8 cellular contexts compared by ENCODE assay signal in genomic region chr10:119489572-119490326, GRCh38. TPM values are rescaled to one million over a fixed set of nuclear protein-coding genes. Genes with fewer than 3 reads are reported as not detected.
DNase-seq lines count a peak whose midpoint lies in the region; ATAC-seq and TF ChIP-seq lines count a peak whose summit lies in the region.

No MANE protein-coding gene starts in this region.

- H3K4me2 ChIP-seq in hepatocyte = peak overlapping the region; percentile 81

- 24% methylated on average over 19 of the region's 19 CpGs for WGBS in hepatocyte (ENCODE audit: low lambda C conversion rate, missing lambda C conversion rate)

- ATAC-seq in GM19025 (IDR thresholded peaks at IDR 0.05; ENCODE audit: low read depth, unreplicated experiment) (peak; percentile 74), HG03159 (IDR thresholded peaks at IDR 0.05; ENCODE audit: unreplicated experiment) (peak; percentile 70)

- H4K20me1 ChIP-seq in hepatocyte (ENCODE audit: insufficient read depth, poor library complexity, severe bottlenecking) = no peaks in the 10 kb centered on the region

- no peaks in the 10 kb centered on the region for H3K27me3 ChIP-seq in CD4-positive, alpha-beta memory T cell (ENCODE audit: insufficient read depth, low read length)
- H3K27me3 ChIP-seq in SJCRH30 = peaks cover 4% of the 10 kb centered on the region; the same call in 1 of the 2 replicates
- no peaks in the 10 kb centered on the region for H3K27me3 ChIP-seq in hepatocyte

- peaks cover 23 to 48% (median 31%) of the 10 kb centered on the region in 4 donors for H3K4me1 Mint-ChIP-seq in CD4-positive, alpha-beta memory T cell
- H3K4me1 Mint-ChIP-seq in activated naive CD4-positive, alpha-beta T cell treated with anti-CD3 and anti-CD28 coated beads, Interleukin-2, amount 50 U/mL, for 24 hours = peaks cover 50% of the 10 kb centered on the region

- H3K9me3 ChIP-seq in CD4-positive, alpha-beta memory T cell (ENCODE audit: control insufficient read depth in 1 of 2, low read length in 2 of 2) = no peaks in the 10 kb centered on the region
- H3K9me3 ChIP-seq in SJCRH30 (replicated peaks) (no peaks in the 10 kb centered on the region), hepatocyte (ENCODE audit: low read depth) (no peaks in the 10 kb centered on the region)

- peak overlapping the region; percentile 82 to 97 (median 95) for H3K27ac Mint-ChIP-seq in CD4-positive, alpha-beta memory T cell
- peak overlapping the region; percentile 96 for H3K27ac Mint-ChIP-seq in activated naive CD4-positive, alpha-beta T cell treated with anti-CD3 and anti-CD28 coated beads, Interleukin-2, amount 50 U/mL, for 24 hours

- H3K27me3 Mint-ChIP-seq in CD4-positive, alpha-beta memory T cell = no peaks in the 10 kb centered on the region
- H3K27me3 Mint-ChIP-seq in activated naive CD4-positive, alpha-beta T cell treated with anti-CD3 and anti-CD28 coated beads, Interleukin-2, amount 50 U/mL, for 24 hours = no peaks in the 10 kb centered on the region

- H2AFZ ChIP-seq in hepatocyte = peak overlapping the region; percentile 19

- H3K79me2 ChIP-seq in hepatocyte = no peaks in the 10 kb centered on the region

- no peaks in the 10 kb centered on the region for H3K36me3 ChIP-seq in CD4-positive, alpha-beta memory T cell (ENCODE audit: insufficient read depth, low read length)
- no peaks in the 10 kb centered on the region for H3K36me3 ChIP-seq in SJCRH30
- H3K36me3 ChIP-seq in hepatocyte (replicated peaks; ENCODE audit: insufficient read depth, low read depth) = no peaks in the 10 kb centered on the region

- TF ChIP-seq CTCF in hepatocyte (IDR thresholded peaks at IDR 0.05; ENCODE audit: poor library complexity) = peak; percentile 74

- DNase-seq in CD4-positive, alpha-beta memory T cell = peak; percentile 51 to 74 (median 64)
- DNase-seq in SJCRH30 = peak; percentile 73 to 84
- peak; percentile 56 for DNase-seq in hepatocyte (ENCODE audit: low spot score)
- DNase-seq in stimulated activated CD4-positive, alpha-beta T cell treated with anti-CD3 and anti-CD28 coated beads, Interleukin-12 subunit alpha, Interleukin-12 subunit beta, amount 100 ng/mL, for 24 hours (ENCODE audit: low read depth in 2 of 2) = peak; percentile 24 to 60
- DNase-seq in NCI-H1694 (lab: John Stamatoyannopoulos, UW) = no peak

- H3K4me3 ChIP-seq in CD4-positive, alpha-beta memory T cell (ENCODE audit: low read length in 2 of 2) = peak overlapping the region; percentile 23 to 51
- H3K4me3 ChIP-seq in SJCRH30 (peak overlapping the region; percentile 60), hepatocyte (no peak overlapping the region)

- POLR2A ChIA-PET in CD4-positive, alpha-beta memory T cell (lab: Charles Lee; ENCODE audit: partially characterized antibody) = interaction anchor here (0.5 to 4.0 kb wide), 12 partner anchors 11 to 458 kb away, joined by 3 to 33 read pairs (median 4); partner anchors contain the start of genes GRK5 and RGS10

- peaks cover 43% of the 10 kb centered on the region for H3K4me1 ChIP-seq in CD4-positive, alpha-beta memory T cell (ENCODE audit: insufficient read depth, low read length)
- H3K4me1 ChIP-seq in SJCRH30 = no peaks in the 10 kb centered on the region
- H3K4me1 ChIP-seq in hepatocyte (ENCODE audit: insufficient read depth) = peaks cover under 1% of the 10 kb centered on the region

- H3K36me3 Mint-ChIP-seq in CD4-positive, alpha-beta memory T cell = peaks cover 0 to 2% of the 10 kb centered on the region in 2 donors
- no peaks in the 10 kb centered on the region for H3K36me3 Mint-ChIP-seq in activated naive CD4-positive, alpha-beta T cell treated with anti-CD3 and anti-CD28 coated beads, Interleukin-2, amount 50 U/mL, for 24 hours

- no peaks in the 10 kb centered on the region for H3K9me2 ChIP-seq in hepatocyte (replicated peaks; ENCODE audit: insufficient read depth)

- H3K27ac ChIP-seq in CD4-positive, alpha-beta memory T cell (ENCODE audit: low read depth, low read length) = peak overlapping the region; percentile 68
- H3K27ac ChIP-seq in SJCRH30 = no peak overlapping the region; the same call in 1 of the 2 replicates
- no peak overlapping the region for H3K27ac ChIP-seq in hepatocyte

- peak overlapping the region; percentile 84 to 92 (median 88) for H3K4me3 Mint-ChIP-seq in CD4-positive, alpha-beta memory T cell
- peak overlapping the region; percentile 86 for H3K4me3 Mint-ChIP-seq in activated naive CD4-positive, alpha-beta T cell treated with anti-CD3 and anti-CD28 coated beads, Interleukin-2, amount 50 U/mL, for 24 hours

- peaks cover 0 to 3% (median 0%) of the 10 kb centered on the region in 8 donors for H3K9me3 Mint-ChIP-seq in CD4-positive, alpha-beta memory T cell
- H3K9me3 Mint-ChIP-seq in activated naive CD4-positive, alpha-beta T cell treated with anti-CD3 and anti-CD28 coated beads, Interleukin-2, amount 50 U/mL, for 24 hours = no peaks in the 10 kb centered on the region

- intact Hi-C loops in CD4-positive, alpha-beta memory T cell (cut with micrococcal nuclease) = loop anchor here (1.0 to 2.0 kb wide), 5 partner anchors 13 to 283 kb away; partner anchors contain the start of gene RGS10

- CTCF ChIA-PET in CD4-positive, alpha-beta memory T cell (lab: Charles Lee; ENCODE audit: partially characterized antibody) = interaction anchor here (0.6 to 6.0 kb wide), 29 partner anchors 9 to 404 kb away, joined by 3 to 50 read pairs (median 4); partner anchors contain the start of genes GRK5 and RGS10

RNA-seq across cellular contexts. Expression of gene RGS10, which starts 52.8 kb away (rescaled TPM):
- 100 to 1,000 TPM; 115 to 122 TPM for total RNA-seq in CD4-positive, alpha-beta memory T cell
- polyA plus RNA-seq in CD4-positive, alpha-beta memory T cell = 100 to 1,000 TPM; 153 to 187 TPM
- total RNA-seq in SJCRH30 (2014; rRNA removed; shearing (Covaris generic)) = not detected in 2 replicates
- 2.2 and 5.4 TPM in 2 replicates for total RNA-seq in hepatocyte
- polyA plus RNA-seq in hepatocyte = 8.4 and 14.4 TPM in 2 replicates

Comparison
In these comparisons a context has a peak if more than half of its experiments do, and no peak if none do; other contexts are left out.
1. RNA of gene RGS10, which starts 52.8 kb away (total RNA-seq): 115 to 122 TPM in CD4-positive, alpha-beta memory T cell; 2.2 to 5.4 TPM in hepatocyte and not detected in SJCRH30; every median in the first group is over 10 times any median in the second.